20 cellular contexts compared by ENCODE assay signal in genomic region chr1:49346767-49347349, GRCh38.
DNase-seq lines count a peak whose midpoint lies in the region; ATAC-seq and TF ChIP-seq lines count a peak whose summit lies in the region.
"Had no signal": no experiment of that assay in that cellular context is flagged by ENCODE, and none has a peak within 500 bp of the region (broad histone marks: within the 10 kb centered on the region; RNA-seq: fewer than 3 reads in every experiment).

No MANE protein-coding gene starts in this region.

- in situ Hi-C loops in T47D (cut with HindIII; ENCODE audit: low pct_unique_long_range_greater_than_20kb, low sequenced_read_pairs), result no loop called here

- no peaks in the 10 kb centered on the region for H3K27me3 Mint-ChIP-seq in MCF 10A (ENCODE audit: insufficient read depth, unreplicated experiment)
- H3K27me3 Mint-ChIP-seq: B cell; CD4-positive, CD25-positive, alpha-beta regulatory T cell had no signal

- ATAC-seq in HG03460 (IDR thresholded peaks at IDR 0.05; ENCODE audit: unreplicated experiment), result no peak

- WGBS in stomach, 5 donors, result 37 to 60% (median 43%) methylated on average over 2 of the region's 2 CpGs

- H3K27ac ChIP-seq in VCaP (peak overlapping the region; percentile 94), stomach (peak overlapping the region; percentile 17 to 73 (median 47))

- no peaks in the 10 kb centered on the region for H3K4me1 ChIP-seq in stomach

- no peaks in the 10 kb centered on the region for H3K9me3 ChIP-seq in stomach

- POLR2A ChIA-PET in MCF 10A (lab: Yijun Ruan, JAX), result no interaction called here

- no peak overlapping the region for H3K4me3 ChIP-seq in stomach

- TF ChIP-seq CTCF in MCF 10A (IDR thresholded peaks at IDR 0.05; ENCODE audit: unreplicated experiment) (no peak), VCaP (conservative IDR thresholded peaks at IDR 0.05) (no peak), stomach (IDR thresholded peaks at IDR 0.05) (no peak)

- no peaks in the 10 kb centered on the region for H3K36me3 ChIP-seq in stomach

- CTCF ChIA-PET in MCF 10A (lab: Yijun Ruan, JAX), result interaction anchor here (0.6 to 0.7 kb wide), 2 partner anchors 459 to 789 kb away, joined by 3 read pairs; no protein-coding TSS in a partner anchor

- DNase-seq in T47D (ENCODE audit: low read depth in 1 of 2, low spot score in 1 of 2) (peak; percentile 2 to 61), MCF 10A (ENCODE audit: unreplicated experiment) (no peak), HT1080 (ENCODE audit: low read depth) (peak; percentile 3), stomach (no peak), medulla oblongata (ENCODE audit: extremely low spot score) (no peak), SKM-1 (lab: John Stamatoyannopoulos, UW; ENCODE audit: unreplicated experiment) (no peak)
- DNase-seq: CD4-positive, CD25-positive, alpha-beta regulatory T cell; COR-L47; KG1; MV-4-11; NCI-H1105 treated with DMSO at 0.1 percent for 48 hours; NCI-H2081 treated with DMSO at 0.1 percent for 48 hours; NCI-H2171 treated with DMSO at 0.1 percent for 48 hours; NCI-H524 treated with DMSO at 0.1 percent for 48 hours; OCI-M1; SHP77; SK-N-SH had no signal

- H3K4me1 Mint-ChIP-seq in MCF 10A (ENCODE audit: insufficient read depth, unreplicated experiment), result peaks cover 3% of the 10 kb centered on the region
- H3K4me1 Mint-ChIP-seq: B cell; CD4-positive, CD25-positive, alpha-beta regulatory T cell had no signal

- no peak overlapping the region for H3K4me3 Mint-ChIP-seq in MCF 10A (ENCODE audit: unreplicated experiment)
- H3K4me3 Mint-ChIP-seq: B cell; CD4-positive, CD25-positive, alpha-beta regulatory T cell had no signal

- no peak overlapping the region for H3K27ac Mint-ChIP-seq in MCF 10A (ENCODE audit: low read depth, unreplicated experiment)
- H3K27ac Mint-ChIP-seq: B cell; CD4-positive, CD25-positive, alpha-beta regulatory T cell had no signal

- intact Hi-C loops in MCF 10A (cut with micrococcal nuclease) (no loop called here), stomach (cut with DNase I; ENCODE audit: low total_unique reads) (no loop called here)

- H3K9me3 Mint-ChIP-seq in MCF 10A (ENCODE audit: unreplicated experiment), result no peaks in the 10 kb centered on the region

- no peak for TF ChIP-seq POLR2A in stomach (IDR thresholded peaks at IDR 0.05)

- H3K27me3 ChIP-seq in stomach, result no peaks in the 10 kb centered on the region

- no TSS peak for BruUV-seq in MCF 10A (replicated peaks; lab: Mats Ljungman, UMichigan)

- no peak for TF ChIP-seq EP300 in stomach (IDR thresholded peaks at IDR 0.05)

- no peaks in the 10 kb centered on the region for H3K36me3 Mint-ChIP-seq in MCF 10A (ENCODE audit: insufficient read depth, unreplicated experiment)
- H3K36me3 Mint-ChIP-seq: CD4-positive, CD25-positive, alpha-beta regulatory T cell had no signal

Comparison
In these comparisons a context has a peak if more than half of its experiments do, and no peak if none do; other contexts are left out.
1. DNase-seq: peak in T47D (2 of 2) and HT1080 (single experiment); none in MCF 10A (single experiment), stomach (single experiment), medulla oblongata (single experiment) and SKM-1 (single experiment).